Comparison of ENCODE assay signal across 1 cellular context in the genomic region with DNA sequence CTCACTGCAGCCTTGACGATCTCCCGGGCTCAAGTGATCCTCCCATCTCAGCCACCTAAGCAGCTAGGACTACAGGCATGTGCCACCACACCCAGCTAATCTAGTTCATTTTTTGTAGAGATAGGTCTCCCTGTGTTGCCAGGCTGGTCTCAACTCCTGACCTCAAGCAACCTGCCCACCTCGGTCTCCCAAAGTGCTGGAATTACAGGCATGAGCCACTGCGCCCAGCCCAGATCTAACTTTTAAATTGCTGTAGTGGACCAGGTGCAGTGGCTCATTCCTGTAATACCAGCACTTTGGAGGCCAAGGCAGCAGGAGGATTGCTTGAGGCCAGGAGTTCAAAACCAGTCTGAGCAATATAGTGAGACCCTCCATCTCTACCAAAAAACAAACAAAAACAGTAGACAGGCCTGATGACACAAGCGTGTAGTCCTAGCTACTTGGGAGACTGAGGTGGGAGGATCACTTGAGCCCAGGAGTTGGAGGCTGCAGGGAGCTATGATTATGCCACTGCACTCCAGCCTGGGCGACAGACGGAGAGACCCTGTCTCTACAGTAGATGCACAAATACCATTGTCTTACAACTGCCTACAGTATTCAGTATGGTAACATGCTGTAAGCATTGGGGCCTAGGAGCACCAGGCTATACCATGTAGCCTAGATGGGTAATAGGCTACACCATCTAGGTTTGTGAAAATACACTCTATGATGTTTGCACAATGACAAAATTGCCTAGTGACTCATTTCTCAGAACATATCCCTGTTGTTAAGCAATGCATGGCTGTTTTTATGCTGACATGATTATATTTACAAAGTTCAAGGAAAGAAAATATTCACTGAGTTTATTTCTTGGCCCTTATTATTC.
A peak's percentile ranks its signal among the peaks of the same experiment; 100 is the strongest.
TF ChIP-seq lines count a peak whose summit lies in the region.

No MANE protein-coding gene starts in this region.

TF ChIP-seq in HepG2, 621 proteins besides CTCF, POLR2A, EP300 and RAD21 (continued from another document):
- no peak for TF ChIP-seq ELF4 (CRISPR knock-in tag; IDR thresholded peaks at IDR 0.05; ENCODE audit: borderline replicate concordance)
- TF ChIP-seq CEBPB (IDR thresholded peaks at IDR 0.05; ENCODE audit: borderline replicate concordance, low read depth, low read length), result peak; percentile 94
- TF ChIP-seq ZNF501 (CRISPR knock-in tag; IDR thresholded peaks at IDR 0.05), result no peak
- peak; percentile 37; the same call in 1 of the 2 replicates for TF ChIP-seq SSRP1 (CRISPR knock-in tag; IDR thresholded peaks at IDR 0.05)
- TF ChIP-seq, protein P1, sequence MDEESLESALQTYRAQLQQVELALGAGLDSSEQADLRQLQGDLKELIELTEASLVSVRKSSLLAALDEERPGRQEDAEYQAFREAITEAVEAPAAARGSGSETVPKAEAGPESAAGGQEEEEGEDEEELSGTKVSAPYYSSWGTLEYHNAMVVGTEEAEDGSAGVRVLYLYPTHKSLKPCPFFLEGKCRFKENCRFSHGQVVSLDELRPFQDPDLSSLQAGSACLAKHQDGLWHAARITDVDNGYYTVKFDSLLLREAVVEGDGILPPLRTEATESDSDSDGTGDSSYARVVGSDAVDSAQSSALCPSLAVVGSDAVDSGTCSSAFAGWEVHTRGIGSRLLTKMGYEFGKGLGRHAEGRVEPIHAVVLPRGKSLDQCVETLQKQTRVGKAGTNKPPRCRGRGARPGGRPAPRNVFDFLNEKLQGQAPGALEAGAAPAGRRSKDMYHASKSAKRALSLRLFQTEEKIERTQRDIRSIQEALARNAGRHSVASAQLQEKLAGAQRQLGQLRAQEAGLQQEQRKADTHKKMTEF (CRISPR knock-in tag; IDR thresholded peaks at IDR 0.05), result no peak; the same call in 1 of the 2 replicates
- TF ChIP-seq RBM22 (optimal IDR thresholded peaks at IDR 0.05; ENCODE audit: low read length), result no peak
- TF ChIP-seq ZNF557 (CRISPR knock-in tag; IDR thresholded peaks at IDR 0.05), result no peak
- TF ChIP-seq, protein P2, sequence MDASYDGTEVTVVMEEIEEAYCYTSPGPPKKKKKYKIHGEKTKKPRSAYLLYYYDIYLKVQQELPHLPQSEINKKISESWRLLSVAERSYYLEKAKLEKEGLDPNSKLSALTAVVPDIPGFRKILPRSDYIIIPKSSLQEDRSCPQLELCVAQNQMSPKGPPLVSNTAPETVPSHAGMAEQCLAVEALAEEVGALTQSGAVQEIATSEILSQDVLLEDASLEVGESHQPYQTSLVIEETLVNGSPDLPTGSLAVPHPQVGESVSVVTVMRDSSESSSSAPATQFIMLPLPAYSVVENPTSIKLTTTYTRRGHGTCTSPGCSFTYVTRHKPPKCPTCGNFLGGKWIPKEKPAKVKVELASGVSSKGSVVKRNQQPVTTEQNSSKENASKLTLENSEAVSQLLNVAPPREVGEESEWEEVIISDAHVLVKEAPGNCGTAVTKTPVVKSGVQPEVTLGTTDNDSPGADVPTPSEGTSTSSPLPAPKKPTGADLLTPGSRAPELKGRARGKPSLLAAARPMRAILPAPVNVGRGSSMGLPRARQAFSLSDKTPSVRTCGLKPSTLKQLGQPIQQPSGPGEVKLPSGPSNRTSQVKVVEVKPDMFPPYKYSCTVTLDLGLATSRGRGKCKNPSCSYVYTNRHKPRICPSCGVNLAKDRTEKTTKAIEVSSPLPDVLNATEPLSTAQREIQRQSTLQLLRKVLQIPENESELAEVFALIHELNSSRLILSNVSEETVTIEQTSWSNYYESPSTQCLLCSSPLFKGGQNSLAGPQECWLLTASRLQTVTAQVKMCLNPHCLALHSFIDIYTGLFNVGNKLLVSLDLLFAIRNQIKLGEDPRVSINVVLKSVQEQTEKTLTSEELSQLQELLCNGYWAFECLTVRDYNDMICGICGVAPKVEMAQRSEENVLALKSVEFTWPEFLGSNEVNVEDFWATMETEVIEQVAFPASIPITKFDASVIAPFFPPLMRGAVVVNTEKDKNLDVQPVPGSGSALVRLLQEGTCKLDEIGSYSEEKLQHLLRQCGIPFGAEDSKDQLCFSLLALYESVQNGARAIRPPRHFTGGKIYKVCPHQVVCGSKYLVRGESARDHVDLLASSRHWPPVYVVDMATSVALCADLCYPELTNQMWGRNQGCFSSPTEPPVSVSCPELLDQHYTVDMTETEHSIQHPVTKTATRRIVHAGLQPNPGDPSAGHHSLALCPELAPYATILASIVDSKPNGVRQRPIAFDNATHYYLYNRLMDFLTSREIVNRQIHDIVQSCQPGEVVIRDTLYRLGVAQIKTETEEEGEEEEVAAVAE (CRISPR knock-in tag; IDR thresholded peaks at IDR 0.05; ENCODE audit: borderline replicate concordance), result no peak
- TF ChIP-seq AKAP8 (CRISPR knock-in tag; IDR thresholded peaks at IDR 0.05), result no peak
- TF ChIP-seq THAP11 (CRISPR knock-in tag; IDR thresholded peaks at IDR 0.05), result peak; percentile 59; the same call in 1 of the 2 replicates
- peak; percentile 60; the same call in 1 of the 2 replicates for TF ChIP-seq DPF2 (CRISPR knock-in tag; IDR thresholded peaks at IDR 0.05; ENCODE audit: borderline replicate concordance, low read depth)
- TF ChIP-seq NR2F2 (IDR thresholded peaks at IDR 0.05; ENCODE audit: borderline replicate concordance, low read depth), result no peak
- no peak for TF ChIP-seq JDP2 (CRISPR knock-in tag; IDR thresholded peaks at IDR 0.05; ENCODE audit: borderline replicate concordance)
- TF ChIP-seq, protein P3, sequence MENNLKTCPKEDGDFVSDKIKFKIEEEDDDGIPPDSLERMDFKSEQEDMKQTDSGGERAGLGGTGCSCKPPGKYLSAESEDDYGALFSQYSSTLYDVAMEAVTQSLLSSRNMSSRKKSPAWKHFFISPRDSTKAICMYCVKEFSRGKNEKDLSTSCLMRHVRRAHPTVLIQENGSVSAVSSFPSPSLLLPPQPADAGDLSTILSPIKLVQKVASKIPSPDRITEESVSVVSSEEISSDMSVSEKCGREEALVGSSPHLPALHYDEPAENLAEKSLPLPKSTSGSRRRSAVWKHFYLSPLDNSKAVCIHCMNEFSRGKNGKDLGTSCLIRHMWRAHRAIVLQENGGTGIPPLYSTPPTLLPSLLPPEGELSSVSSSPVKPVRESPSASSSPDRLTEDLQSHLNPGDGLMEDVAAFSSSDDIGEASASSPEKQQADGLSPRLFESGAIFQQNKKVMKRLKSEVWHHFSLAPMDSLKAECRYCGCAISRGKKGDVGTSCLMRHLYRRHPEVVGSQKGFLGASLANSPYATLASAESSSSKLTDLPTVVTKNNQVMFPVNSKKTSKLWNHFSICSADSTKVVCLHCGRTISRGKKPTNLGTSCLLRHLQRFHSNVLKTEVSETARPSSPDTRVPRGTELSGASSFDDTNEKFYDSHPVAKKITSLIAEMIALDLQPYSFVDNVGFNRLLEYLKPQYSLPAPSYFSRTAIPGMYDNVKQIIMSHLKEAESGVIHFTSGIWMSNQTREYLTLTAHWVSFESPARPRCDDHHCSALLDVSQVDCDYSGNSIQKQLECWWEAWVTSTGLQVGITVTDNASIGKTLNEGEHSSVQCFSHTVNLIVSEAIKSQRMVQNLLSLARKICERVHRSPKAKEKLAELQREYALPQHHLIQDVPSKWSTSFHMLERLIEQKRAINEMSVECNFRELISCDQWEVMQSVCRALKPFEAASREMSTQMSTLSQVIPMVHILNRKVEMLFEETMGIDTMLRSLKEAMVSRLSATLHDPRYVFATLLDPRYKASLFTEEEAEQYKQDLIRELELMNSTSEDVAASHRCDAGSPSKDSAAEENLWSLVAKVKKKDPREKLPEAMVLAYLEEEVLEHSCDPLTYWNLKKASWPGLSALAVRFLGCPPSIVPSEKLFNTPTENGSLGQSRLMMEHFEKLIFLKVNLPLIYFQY (CRISPR knock-in tag; IDR thresholded peaks at IDR 0.05; ENCODE audit: borderline replicate concordance), result no peak
- TF ChIP-seq FOXP1 (IDR thresholded peaks at IDR 0.05), result no peak
- TF ChIP-seq FOXP1 (CRISPR knock-in tag; IDR thresholded peaks at IDR 0.05), result 0 out of 2 replicates have a peak, but pooled peaks have one; percentile 28
- no peak for TF ChIP-seq HOXA3 (CRISPR knock-in tag; IDR thresholded peaks at IDR 0.05)
- TF ChIP-seq, protein P4, sequence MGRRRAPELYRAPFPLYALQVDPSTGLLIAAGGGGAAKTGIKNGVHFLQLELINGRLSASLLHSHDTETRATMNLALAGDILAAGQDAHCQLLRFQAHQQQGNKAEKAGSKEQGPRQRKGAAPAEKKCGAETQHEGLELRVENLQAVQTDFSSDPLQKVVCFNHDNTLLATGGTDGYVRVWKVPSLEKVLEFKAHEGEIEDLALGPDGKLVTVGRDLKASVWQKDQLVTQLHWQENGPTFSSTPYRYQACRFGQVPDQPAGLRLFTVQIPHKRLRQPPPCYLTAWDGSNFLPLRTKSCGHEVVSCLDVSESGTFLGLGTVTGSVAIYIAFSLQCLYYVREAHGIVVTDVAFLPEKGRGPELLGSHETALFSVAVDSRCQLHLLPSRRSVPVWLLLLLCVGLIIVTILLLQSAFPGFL (CRISPR knock-in tag; IDR thresholded peaks at IDR 0.05), result no peak
- TF ChIP-seq PITX1 (CRISPR knock-in tag; IDR thresholded peaks at IDR 0.05), result no peak
- no peak for TF ChIP-seq ZNF790 (CRISPR knock-in tag; IDR thresholded peaks at IDR 0.05; ENCODE audit: borderline replicate concordance)
- no peak for TF ChIP-seq PHF21A (CRISPR knock-in tag; IDR thresholded peaks at IDR 0.05)
- TF ChIP-seq TARDBP (CRISPR knock-in tag; IDR thresholded peaks at IDR 0.05), result no peak
- TF ChIP-seq KLF16 (CRISPR knock-in tag; IDR thresholded peaks at IDR 0.05), result 0 out of 4 replicates have a peak, but pooled peaks of 1 of the 2 experiments have one; percentile 19
- TF ChIP-seq, protein P5, sequence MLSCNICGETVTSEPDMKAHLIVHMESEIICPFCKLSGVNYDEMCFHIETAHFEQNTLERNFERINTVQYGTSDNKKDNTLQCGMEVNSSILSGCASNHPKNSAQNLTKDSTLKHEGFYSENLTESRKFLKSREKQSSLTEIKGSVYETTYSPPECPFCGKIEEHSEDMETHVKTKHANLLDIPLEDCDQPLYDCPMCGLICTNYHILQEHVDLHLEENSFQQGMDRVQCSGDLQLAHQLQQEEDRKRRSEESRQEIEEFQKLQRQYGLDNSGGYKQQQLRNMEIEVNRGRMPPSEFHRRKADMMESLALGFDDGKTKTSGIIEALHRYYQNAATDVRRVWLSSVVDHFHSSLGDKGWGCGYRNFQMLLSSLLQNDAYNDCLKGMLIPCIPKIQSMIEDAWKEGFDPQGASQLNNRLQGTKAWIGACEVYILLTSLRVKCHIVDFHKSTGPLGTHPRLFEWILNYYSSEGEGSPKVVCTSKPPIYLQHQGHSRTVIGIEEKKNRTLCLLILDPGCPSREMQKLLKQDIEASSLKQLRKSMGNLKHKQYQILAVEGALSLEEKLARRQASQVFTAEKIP (CRISPR knock-in tag; IDR thresholded peaks at IDR 0.05; ENCODE audit: borderline replicate concordance), result no peak
- TF ChIP-seq, protein P6, sequence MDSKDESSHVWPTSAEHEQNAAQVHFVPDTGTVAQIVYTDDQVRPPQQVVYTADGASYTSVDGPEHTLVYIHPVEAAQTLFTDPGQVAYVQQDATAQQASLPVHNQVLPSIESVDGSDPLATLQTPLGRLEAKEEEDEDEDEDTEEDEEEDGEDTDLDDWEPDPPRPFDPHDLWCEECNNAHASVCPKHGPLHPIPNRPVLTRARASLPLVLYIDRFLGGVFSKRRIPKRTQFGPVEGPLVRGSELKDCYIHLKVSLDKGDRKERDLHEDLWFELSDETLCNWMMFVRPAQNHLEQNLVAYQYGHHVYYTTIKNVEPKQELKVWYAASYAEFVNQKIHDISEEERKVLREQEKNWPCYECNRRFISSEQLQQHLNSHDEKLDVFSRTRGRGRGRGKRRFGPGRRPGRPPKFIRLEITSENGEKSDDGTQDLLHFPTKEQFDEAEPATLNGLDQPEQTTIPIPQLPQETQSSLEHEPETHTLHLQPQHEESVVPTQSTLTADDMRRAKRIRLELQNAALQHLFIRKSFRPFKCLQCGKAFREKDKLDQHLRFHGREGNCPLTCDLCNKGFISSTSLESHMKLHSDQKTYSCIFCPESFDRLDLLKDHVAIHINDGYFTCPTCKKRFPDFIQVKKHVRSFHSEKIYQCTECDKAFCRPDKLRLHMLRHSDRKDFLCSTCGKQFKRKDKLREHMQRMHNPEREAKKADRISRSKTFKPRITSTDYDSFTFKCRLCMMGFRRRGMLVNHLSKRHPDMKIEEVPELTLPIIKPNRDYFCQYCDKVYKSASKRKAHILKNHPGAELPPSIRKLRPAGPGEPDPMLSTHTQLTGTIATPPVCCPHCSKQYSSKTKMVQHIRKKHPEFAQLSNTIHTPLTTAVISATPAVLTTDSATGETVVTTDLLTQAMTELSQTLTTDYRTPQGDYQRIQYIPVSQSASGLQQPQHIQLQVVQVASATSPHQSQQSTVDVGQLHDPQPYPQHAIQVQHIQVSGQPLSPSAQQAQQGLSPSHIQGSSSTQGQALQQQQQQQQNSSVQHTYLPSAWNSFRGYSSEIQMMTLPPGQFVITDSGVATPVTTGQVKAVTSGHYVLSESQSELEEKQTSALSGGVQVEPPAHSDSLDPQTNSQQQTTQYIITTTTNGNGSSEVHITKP (CRISPR knock-in tag; IDR thresholded peaks at IDR 0.05; ENCODE audit: low read depth), result peak; percentile 97
- TF ChIP-seq ZNF317 (CRISPR knock-in tag; IDR thresholded peaks at IDR 0.05), result 0 out of 2 replicates have a peak, but pooled peaks have one; percentile 21
- TF ChIP-seq, protein P7, sequence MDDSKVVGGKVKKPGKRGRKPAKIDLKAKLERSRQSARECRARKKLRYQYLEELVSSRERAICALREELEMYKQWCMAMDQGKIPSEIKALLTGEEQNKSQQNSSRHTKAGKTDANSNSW (CRISPR knock-in tag; IDR thresholded peaks at IDR 0.05; ENCODE audit: borderline replicate concordance), result no peak
- TF ChIP-seq CBFB (CRISPR knock-in tag; IDR thresholded peaks at IDR 0.05), result no peak
- no peak for TF ChIP-seq ZNF878 (CRISPR knock-in tag; IDR thresholded peaks at IDR 0.05)
- no peak for TF ChIP-seq ZSCAN30 (CRISPR knock-in tag; IDR thresholded peaks at IDR 0.05)
- TF ChIP-seq CC2D1A (CRISPR knock-in tag; IDR thresholded peaks at IDR 0.05), result no peak
- TF ChIP-seq PPARG (CRISPR knock-in tag; conservative IDR thresholded peaks at IDR 0.05), result 0 out of 2 replicates have a peak, but pooled peaks have one; percentile 51
TF ChIP-seq in HepG2: peak in this region for 44.
